In genomic region chr13:21596722-21597121, GRCh38 we compare ENCODE assay signal across 23 cellular contexts. TPM values are rescaled to one million over a fixed set of nuclear protein-coding genes. Genes with fewer than 3 reads are reported as not detected.
DNase-seq lines count a peak whose midpoint lies in the region; ATAC-seq, FAIRE-seq and TF ChIP-seq lines count a peak whose summit lies in the region.
"Had no signal": no experiment of that assay in that cellular context is flagged by ENCODE, and none has a peak within 500 bp of the region (broad histone marks: within the 10 kb centered on the region; RNA-seq: fewer than 3 reads in every experiment).

No MANE protein-coding gene starts in this region.

- no peak overlapping the region for H3K27ac ChIP-seq in A549

- CTCF ChIA-PET in A549 (lab: Yijun Ruan, JAX) (no interaction called here), activated B cell treated with CpG ODN at 0.5 μM for 24 hours (lab: Charles Lee) (no interaction called here)

- peaks cover 12% of the 10 kb centered on the region for H3K36me3 Mint-ChIP-seq in IgD-negative memory B cell
- H3K36me3 Mint-ChIP-seq in activated B cell treated with CpG ODN at 0.5 μM for 24 hours (ENCODE audit: low read depth) = peaks cover 30% of the 10 kb centered on the region
- H3K36me3 Mint-ChIP-seq in natural killer cell treated with Interleukin-12 subunit alpha and Interleukin-12 subunit beta and Interleukin-15 and Interleukin-18, amount 100 ng/mL, for 72 hours = peaks cover 7% of the 10 kb centered on the region

- FAIRE-seq in A549 (lab: Jason Lieb, UNC) = no peak
- FAIRE-seq: GM12891, H1, HTR-8/SVneo had no signal

- no peak for TF ChIP-seq RAD21 in A549 (conservative IDR thresholded peaks at IDR 0.05 in 1 of 2, IDR thresholded peaks at IDR 0.05 in 1 of 2)

- DNase-seq in A549 (ENCODE audit: low read depth in 1 of 2, low spot score in 1 of 2) = no peak
- no peak for DNase-seq in activated B cell treated with CpG ODN at 0.5 μM for 24 hours
- no peak for DNase-seq in natural killer cell treated with Interleukin-12 subunit alpha and Interleukin-12 subunit beta and Interleukin-15 and Interleukin-18, amount 100 ng/mL, for 72 hours (ENCODE audit: low spot score)
- no peak for DNase-seq in COR-L47 (lab: John Stamatoyannopoulos, UW)
- DNase-seq in NCI-H2081 (lab: John Stamatoyannopoulos, UW) = no peak
- DNase-seq in NCI-H1417 (lab: John Stamatoyannopoulos, UW) = no peak
- DNase-seq: BE2C; NCI-H1092 treated with DMSO at 0.1 percent for 48 hours; NCI-H146; NCI-H2029; NCI-H345; NCI-H524; NCI-H774; NK-92 treated with Interleukin-12 subunit alpha and Interleukin-12 subunit beta, amount 100 ng/mL, for 24 hours; SIG-M5; SK-N-SH; T-cell had no signal

- H3K27me3 Mint-ChIP-seq in IgD-negative memory B cell (no peaks in the 10 kb centered on the region), activated B cell treated with CpG ODN at 0.5 μM for 24 hours (no peaks in the 10 kb centered on the region)
- no peaks in the 10 kb centered on the region for H3K27me3 Mint-ChIP-seq in natural killer cell treated with Interleukin-12 subunit alpha and Interleukin-12 subunit beta and Interleukin-15 and Interleukin-18, amount 100 ng/mL, for 72 hours
- H3K27me3 Mint-ChIP-seq: T-cell had no signal

- H3K9me3 ChIP-seq in A549 = no peaks in the 10 kb centered on the region
- H3K9me3 ChIP-seq: BE2C, SK-N-SH had no signal

- POLR2A ChIA-PET in A549 (lab: Yijun Ruan, JAX) = no interaction called here
- POLR2A ChIA-PET in activated B cell treated with CpG ODN at 0.5 μM for 24 hours (lab: Charles Lee) = no interaction called here

- H3K4me1 Mint-ChIP-seq in IgD-negative memory B cell (peaks cover 61 to 69% (median 64%) of the 10 kb centered on the region in 3 donors), activated B cell treated with CpG ODN at 0.5 μM for 24 hours (peaks cover 68% of the 10 kb centered on the region)
- H3K4me1 Mint-ChIP-seq in natural killer cell treated with Interleukin-12 subunit alpha and Interleukin-12 subunit beta and Interleukin-15 and Interleukin-18, amount 100 ng/mL, for 72 hours (ENCODE audit: low read depth in 2 of 2) = peaks cover 58 to 59% of the 10 kb centered on the region in 2 donors

- intact Hi-C loops in activated B cell treated with CpG ODN at 0.5 μM for 24 hours (cut with micrococcal nuclease) = no loop called here

- TF ChIP-seq POLR2A in A549 (IDR thresholded peaks at IDR 0.05; ENCODE audit: low read length) = no peak

- H3K9me3 Mint-ChIP-seq in IgD-negative memory B cell (no peaks in the 10 kb centered on the region), activated B cell treated with CpG ODN at 0.5 μM for 24 hours (no peaks in the 10 kb centered on the region)
- H3K9me3 Mint-ChIP-seq in natural killer cell treated with Interleukin-12 subunit alpha and Interleukin-12 subunit beta and Interleukin-15 and Interleukin-18, amount 100 ng/mL, for 72 hours = no peaks in the 10 kb centered on the region
- H3K9me3 Mint-ChIP-seq: T-cell had no signal

- no peak overlapping the region for H3K4me2 ChIP-seq in A549
- H3K4me2 ChIP-seq: SK-N-SH had no signal

- TF ChIP-seq EP300 in A549 (IDR thresholded peaks at IDR 0.05) = no peak

- H3K27ac Mint-ChIP-seq in IgD-negative memory B cell = peak overlapping the region; percentile 33 to 88 (median 48)
- H3K27ac Mint-ChIP-seq in activated B cell treated with CpG ODN at 0.5 μM for 24 hours = peak overlapping the region; percentile 1
- peak overlapping the region; percentile 19 to 72 for H3K27ac Mint-ChIP-seq in natural killer cell treated with Interleukin-12 subunit alpha and Interleukin-12 subunit beta and Interleukin-15 and Interleukin-18, amount 100 ng/mL, for 72 hours
- H3K27ac Mint-ChIP-seq: T-cell had no signal

- H3K4me1 ChIP-seq in A549 = no peaks in the 10 kb centered on the region
- H3K4me1 ChIP-seq: BE2C had no signal

- H3K4me3 ChIP-seq in A549 = no peak overlapping the region

- ATAC-seq in A549 = no peak
- ATAC-seq in activated B cell treated with CpG ODN at 0.5 μM for 24 hours (ENCODE audit: low read depth) = no peak
- no peak for ATAC-seq in natural killer cell treated with Interleukin-12 subunit alpha and Interleukin-12 subunit beta and Interleukin-15 and Interleukin-18, amount 100 ng/mL, for 72 hours
- ATAC-seq: HCT116, Panc1, T-cell had no signal

- H3K4me3 Mint-ChIP-seq in IgD-negative memory B cell (peak overlapping the region in 2 of 4 donors; percentile 88 to 89), activated B cell treated with CpG ODN at 0.5 μM for 24 hours (no peak overlapping the region)
- H3K4me3 Mint-ChIP-seq in natural killer cell treated with Interleukin-12 subunit alpha and Interleukin-12 subunit beta and Interleukin-15 and Interleukin-18, amount 100 ng/mL, for 72 hours = no peak overlapping the region

- TF ChIP-seq CTCF in A549 (IDR thresholded peaks at IDR 0.05) (no peak), activated B cell treated with CpG ODN at 0.5 μM for 24 hours (IDR thresholded peaks at IDR 0.05) (no peak)

TF ChIP-seq in A549, 52 proteins besides CTCF, POLR2A, EP300 and RAD21:
- no peak for TF ChIP-seq CHD4 (IDR thresholded peaks at IDR 0.05; ENCODE audit: borderline replicate concordance)
- peak; percentile 16 for TF ChIP-seq MAFK (IDR thresholded peaks at IDR 0.05; ENCODE audit: partially characterized antibody)
TF ChIP-seq in A549: peak in this region for 1.

RNA-seq across cellular contexts. Expression of gene MICU2, which starts 7.2 kb away (rescaled TPM):
- 31.3 and 42.6 TPM in 2 replicates for polyA plus RNA-seq in A549 (2011; rRNA removed)
- 23.9 and 30.4 TPM in 2 replicates for polyA plus RNA-seq in A549 (2012; cell fraction: cytosol; rRNA removed)
- 38.9 and 40.0 TPM in 2 replicates for polyA plus RNA-seq in A549 (2012; cell fraction: nucleus; rRNA removed)
- 24.7 to 28.9 TPM (median 26.2 TPM) in 3 replicates for polyA plus RNA-seq in A549 (2017; fragmentation: RNase III; extraction: RNeasy Plus Mini Kit Qiagen cat#74134 plus additional on column Dnase treatment)
- 8.6 and 9.9 TPM in 2 replicates for polyA minus RNA-seq in A549 (2011; rRNA and poly(A)+ RNA removed)
- 53.3 TPM for polyA plus RNA-seq in IgD-negative memory B cell
- total RNA-seq in activated B cell treated with CpG ODN at 0.5 μM for 24 hours = 37.0 and 41.3 TPM in 2 replicates
- total RNA-seq in natural killer cell treated with Interleukin-12 subunit alpha and Interleukin-12 subunit beta and Interleukin-15 and Interleukin-18, amount 100 ng/mL, for 72 hours = 10 to 100 TPM; 30.5 to 35.0 TPM
